8 cellular contexts compared by ENCODE assay signal in genomic region chr9:114662081-114662989, GRCh38. TPM values are rescaled to one million over a fixed set of nuclear protein-coding genes. Genes with fewer than 3 reads are reported as not detected.
A peak's percentile ranks its signal among the peaks of the same experiment; 100 is the strongest.
DNase-seq lines count a peak whose midpoint lies in the region; ATAC-seq and TF ChIP-seq lines count a peak whose summit lies in the region.

No MANE protein-coding gene starts in this region.

- no peaks in the 10 kb centered on the region for H3K36me3 ChIP-seq in WERI-Rb-1
- no peaks in the 10 kb centered on the region for H3K36me3 ChIP-seq in breast epithelium

- intact Hi-C loops in breast epithelium (cut with DNase I; ENCODE audit: low total_unique reads) = no loop called here

- ATAC-seq in GM21390 (IDR thresholded peaks at IDR 0.05; ENCODE audit: unreplicated experiment) = peak; percentile 76

- in situ Hi-C loops in KBM-7 (cut with MboI; ENCODE audit: low pct_unique_long_range_greater_than_20kb, low sequenced_read_pairs) = no loop called here

- no peak for TF ChIP-seq POLR2A in breast epithelium (IDR thresholded peaks at IDR 0.05)

- no peak overlapping the region for H3K4me3 ChIP-seq in WERI-Rb-1 (ENCODE audit: low read depth, low read length)
- H3K4me3 ChIP-seq in breast epithelium = no peak overlapping the region

- H3K9me3 ChIP-seq in WERI-Rb-1 (ENCODE audit: severe bottlenecking) (no peaks in the 10 kb centered on the region), breast epithelium (no peaks in the 10 kb centered on the region)

- TF ChIP-seq CTCF in WERI-Rb-1 (IDR thresholded peaks at IDR 0.05; ENCODE audit: low read depth, low read length) (peak; percentile 92), breast epithelium (IDR thresholded peaks at IDR 0.05) (peak; percentile 51 to 62 (median 56))

- H3K27ac ChIP-seq in WERI-Rb-1 (no peak overlapping the region), breast epithelium (no peak overlapping the region)

- peak; percentile 83 for DNase-seq in D341Med (ENCODE audit: low spot score)
- peak; percentile 58 for DNase-seq in KBM-7
- DNase-seq in WERI-Rb-1 = peak; percentile 80
- no peak for DNase-seq in breast epithelium (ENCODE audit: low spot score in 2 of 2)
- DNase-seq in left kidney (ENCODE audit: low read depth, low spot score) = peak; percentile 46
- DNase-seq in stimulated activated CD8-positive, alpha-beta memory T cell treated with anti-CD3 and anti-CD28 coated beads, Interleukin-12 subunit alpha, Interleukin-12 subunit beta, amount 100 ng/mL, for 1 hour (ENCODE audit: low read depth) = peak; percentile 43
- no peak for DNase-seq in NCI-H1694 (lab: John Stamatoyannopoulos, UW)

- H3K27me3 ChIP-seq in WERI-Rb-1 (ENCODE audit: insufficient read depth, low read depth, severe bottlenecking) = no peaks in the 10 kb centered on the region
- no peaks in the 10 kb centered on the region for H3K27me3 ChIP-seq in breast epithelium

- H3K4me1 ChIP-seq in breast epithelium = no peaks in the 10 kb centered on the region

RNA-seq across cellular contexts. Expression of gene TEX53, which starts 4.7 kb away (rescaled TPM):
- total RNA-seq in breast epithelium = not detected

RNA-seq across cellular contexts. Expression of gene TEX48, which starts 19.7 kb away (rescaled TPM):
- not detected for total RNA-seq in breast epithelium

RNA-seq across cellular contexts. Expression of gene TMEM268, which starts 51.2 kb away (rescaled TPM):
- 10 to 100 TPM; 12.8 to 21.3 (median 16.8) TPM for total RNA-seq in breast epithelium

Comparison
In these comparisons a context has a peak if more than half of its experiments do, and no peak if none do; other contexts are left out.
1. DNase-seq: peak in D341Med (single experiment), KBM-7 (single experiment), WERI-Rb-1 (single experiment), left kidney (single experiment) and stimulated activated CD8-positive, alpha-beta memory T cell treated with anti-CD3 and anti-CD28 coated beads, Interleukin-12 subunit alpha, Interleukin-12 subunit beta, amount 100 ng/mL, for 1 hour (single experiment); none in breast epithelium (0 of 2) and NCI-H1694 (single experiment).